Comparison of ENCODE assay signal across 7 cellular contexts in genomic region chr14:101884089-101884488, GRCh38.
DNase-seq lines count a peak whose midpoint lies in the region; ATAC-seq, FAIRE-seq and TF ChIP-seq lines count a peak whose summit lies in the region.
"Not testable (repeated sequence)": the region's sequence is repeated elsewhere in the genome, so short reads cannot be mapped to it uniquely, and the experiment has no call there.

No MANE protein-coding gene starts in this region.

- H3K36me3 Mint-ChIP-seq in CD4-positive, alpha-beta memory T cell: peaks cover 42 to 78% of the 10 kb centered on the region in 2 donors
- H3K36me3 Mint-ChIP-seq in activated CD8-positive, alpha-beta T cell treated with anti-CD3 and anti-CD28 coated beads, Interleukin-2, amount 10 ng/mL, durations not matched to agents 7 days and 5 days (ENCODE audit: low read depth): peaks cover 59% of the 10 kb centered on the region
- H3K36me3 Mint-ChIP-seq in activated naive CD4-positive, alpha-beta T cell treated with anti-CD3 and anti-CD28 coated beads for 36 hours (ENCODE audit: low read depth): peaks cover 44% of the 10 kb centered on the region
- H3K36me3 Mint-ChIP-seq in immature natural killer cell: peaks cover 13 to 51% (median 26%) of the 10 kb centered on the region in 3 donors
- not testable (repeated sequence) for H3K36me3 Mint-ChIP-seq in natural killer cell
- peaks cover 94% of the 10 kb centered on the region for H3K36me3 Mint-ChIP-seq in stimulated activated effector memory CD8-positive, alpha-beta T cell treated with anti-CD3 and anti-CD28 coated beads, Interleukin-12 subunit alpha, Interleukin-12 subunit beta, amount 100 ng/mL, for 72 hours

- not testable (repeated sequence) for H3K27ac ChIP-seq in CD4-positive, alpha-beta memory T cell (ENCODE audit: low read depth, low read length); K562 (ENCODE audit: extremely low read depth, low read depth, low read length)

- not testable (repeated sequence) for H2AFZ ChIP-seq in K562 (ENCODE audit: low read depth, low read length)

- peaks cover 80% of the 10 kb centered on the region for H3K36me3 ChIP-seq in CD4-positive, alpha-beta memory T cell (ENCODE audit: insufficient read depth, low read length)
- H3K36me3 ChIP-seq in K562 (ENCODE audit: control insufficient read depth, insufficient read depth, low read length): peaks cover 82% of the 10 kb centered on the region

- not testable (repeated sequence) for H3K9ac ChIP-seq in K562 (ENCODE audit: insufficient read depth in 1 of 2, low read depth in 2 of 2, low read length in 2 of 2)

- 95% methylated on average over 6 of the region's 6 CpGs for WGBS in K562 (ENCODE audit: insufficient coverage, low coverage, missing lambda C conversion rate)

- peaks cover 10 to 24% (median 18%) of the 10 kb centered on the region in 4 donors for H3K4me1 Mint-ChIP-seq in CD4-positive, alpha-beta memory T cell
- H3K4me1 Mint-ChIP-seq in activated CD8-positive, alpha-beta T cell treated with anti-CD3 and anti-CD28 coated beads, Interleukin-2, amount 10 ng/mL, durations not matched to agents 7 days and 5 days (ENCODE audit: low read depth): peaks cover 13% of the 10 kb centered on the region
- peaks cover 26% of the 10 kb centered on the region for H3K4me1 Mint-ChIP-seq in activated naive CD4-positive, alpha-beta T cell treated with anti-CD3 and anti-CD28 coated beads for 36 hours (ENCODE audit: low read depth)
- H3K4me1 Mint-ChIP-seq in immature natural killer cell: peaks cover 42 to 50% of the 10 kb centered on the region in 2 donors
- H3K4me1 Mint-ChIP-seq in natural killer cell: peaks cover 32 to 39% of the 10 kb centered on the region in 2 donors
- H3K4me1 Mint-ChIP-seq in stimulated activated effector memory CD8-positive, alpha-beta T cell treated with anti-CD3 and anti-CD28 coated beads, Interleukin-12 subunit alpha, Interleukin-12 subunit beta, amount 100 ng/mL, for 72 hours: peaks cover 36% of the 10 kb centered on the region

- POLR2A ChIA-PET in CD4-positive, alpha-beta memory T cell (lab: Charles Lee; ENCODE audit: partially characterized antibody): interaction anchor here (1.2 kb wide), 1 partner anchor 177 kb away, joined by 4 read pairs; no protein-coding TSS in a partner anchor
- POLR2A ChIA-PET in activated CD8-positive, alpha-beta T cell treated with anti-CD3 and anti-CD28 coated beads, Interleukin-2, amount 10 ng/mL, durations not matched to agents 7 days and 5 days (lab: Charles Lee): interaction anchor here (0.6 kb wide), 1 partner anchor 28 kb away, joined by 3 read pairs; no protein-coding TSS in a partner anchor
- POLR2A ChIA-PET in K562 (lab: Yijun Ruan, JAX): interaction anchor here (0.6 kb wide), 1 partner anchor 64 kb away, joined by 3 read pairs; no protein-coding TSS in a partner anchor

- ATAC-seq in activated CD8-positive, alpha-beta T cell treated with anti-CD3 and anti-CD28 coated beads, Interleukin-2, amount 10 ng/mL, durations not matched to agents 7 days and 5 days; K562; natural killer cell; stimulated activated effector memory CD8-positive, alpha-beta T cell treated with anti-CD3 and anti-CD28 coated beads, Interleukin-12 subunit alpha, Interleukin-12 subunit beta, amount 100 ng/mL, for 72 hours: not testable (repeated sequence)

- not testable (repeated sequence) for TF ChIP-seq POLR2A in K562 (conservative IDR thresholded peaks at IDR 0.05)

- not testable (repeated sequence) for H3K9me3 ChIP-seq in CD4-positive, alpha-beta memory T cell (ENCODE audit: control insufficient read depth in 1 of 2, low read length in 2 of 2); K562 (replicated peaks; ENCODE audit: control insufficient read depth, insufficient read depth, low read depth, low read length)

- H3K4me3 ChIP-seq in CD4-positive, alpha-beta memory T cell (ENCODE audit: low read length in 2 of 2); K562: not testable (repeated sequence)

- H3K79me2 ChIP-seq in K562 (ENCODE audit: control insufficient read depth, insufficient read depth, low read length): peaks cover 22% of the 10 kb centered on the region

- not testable (repeated sequence) for H3K9me1 ChIP-seq in K562 (ENCODE audit: control insufficient read depth, insufficient read depth, low read length)

- TF ChIP-seq CTCF in K562 (IDR thresholded peaks at IDR 0.05 in 2 of 3, conservative IDR thresholded peaks at IDR 0.05 in 1 of 3; ENCODE audit: insufficient read depth in 2 of 3, low read depth in 1 of 3, low read length in 3 of 3); natural killer cell (IDR thresholded peaks at IDR 0.05): not testable (repeated sequence)

- H3K9me3 Mint-ChIP-seq in CD4-positive, alpha-beta memory T cell; activated CD8-positive, alpha-beta T cell treated with anti-CD3 and anti-CD28 coated beads, Interleukin-2, amount 10 ng/mL, durations not matched to agents 7 days and 5 days (ENCODE audit: insufficient read depth); activated naive CD4-positive, alpha-beta T cell treated with anti-CD3 and anti-CD28 coated beads for 36 hours; immature natural killer cell; natural killer cell; stimulated activated effector memory CD8-positive, alpha-beta T cell treated with anti-CD3 and anti-CD28 coated beads, Interleukin-12 subunit alpha, Interleukin-12 subunit beta, amount 100 ng/mL, for 72 hours: not testable (repeated sequence)

- BruUV-seq in K562 (replicated peaks; lab: Mats Ljungman, UMichigan): not testable (repeated sequence)

- TF ChIP-seq EP300 in K562 (IDR thresholded peaks at IDR 0.05; ENCODE audit: low read length): not testable (repeated sequence)

- not testable (repeated sequence) for H3K4me2 ChIP-seq in K562 (ENCODE audit: insufficient read depth, low read length)

- H3K4me1 ChIP-seq in CD4-positive, alpha-beta memory T cell (ENCODE audit: insufficient read depth, low read length): peaks cover 16% of the 10 kb centered on the region
- peaks cover 0 to 11% of the 10 kb centered on the region in 2 experiments; a peak in 2 of 5 replicates for H3K4me1 ChIP-seq in K562 (replicated peaks in 1 of 2; ENCODE audit: control insufficient read depth in 2 of 2, insufficient read depth in 2 of 2, low read length in 2 of 2)

- CTCF ChIA-PET in CD4-positive, alpha-beta memory T cell (lab: Charles Lee; ENCODE audit: partially characterized antibody); K562 (lab: Yijun Ruan, JAX; ENCODE audit: low intra/inter-chr PET ratio): not testable (repeated sequence)
- CTCF ChIA-PET in activated CD8-positive, alpha-beta T cell treated with anti-CD3 and anti-CD28 coated beads, Interleukin-2, amount 10 ng/mL, durations not matched to agents 7 days and 5 days (lab: Charles Lee): interaction anchor here (1.7 kb wide), 1 partner anchor 177 kb away, joined by 3 read pairs; no protein-coding TSS in a partner anchor
- CTCF ChIA-PET in activated naive CD4-positive, alpha-beta T cell treated with anti-CD3 and anti-CD28 coated beads for 36 hours (lab: Charles Lee): interaction anchor here (1.1 kb wide), 1 partner anchor 8 kb away, joined by 3 read pairs; no protein-coding TSS in a partner anchor

- H3K27me3 Mint-ChIP-seq in CD4-positive, alpha-beta memory T cell; activated CD8-positive, alpha-beta T cell treated with anti-CD3 and anti-CD28 coated beads, Interleukin-2, amount 10 ng/mL, durations not matched to agents 7 days and 5 days (ENCODE audit: low read depth); activated naive CD4-positive, alpha-beta T cell treated with anti-CD3 and anti-CD28 coated beads for 36 hours (ENCODE audit: low read depth); immature natural killer cell (ENCODE audit: low read depth in 3 of 3); natural killer cell (ENCODE audit: low read depth in 2 of 2): not testable (repeated sequence)

- not testable (repeated sequence) for DNase-seq in CD4-positive, alpha-beta memory T cell; activated CD8-positive, alpha-beta T cell treated with anti-CD3 and anti-CD28 coated beads, Interleukin-2, amount 10 ng/mL, durations not matched to agents 7 days and 5 days; activated naive CD4-positive, alpha-beta T cell treated with anti-CD3 and anti-CD28 coated beads for 36 hours; K562 (ENCODE audit: extremely low read depth in 1 of 4, low spot score in 3 of 4); immature natural killer cell; natural killer cell; stimulated activated effector memory CD8-positive, alpha-beta T cell treated with anti-CD3 and anti-CD28 coated beads, Interleukin-12 subunit alpha, Interleukin-12 subunit beta, amount 100 ng/mL, for 72 hours (ENCODE audit: low spot score in 2 of 2)

- not testable (repeated sequence) for TF ChIP-seq RAD21 in K562 (CRISPR knock-in tag; conservative IDR thresholded peaks at IDR 0.05 in 1 of 2, IDR thresholded peaks at IDR 0.05 in 1 of 2)

- peak overlapping the region in 5 of 7 donors; percentile 22 to 68 (median 57) for H3K27ac Mint-ChIP-seq in CD4-positive, alpha-beta memory T cell
- H3K27ac Mint-ChIP-seq in activated CD8-positive, alpha-beta T cell treated with anti-CD3 and anti-CD28 coated beads, Interleukin-2, amount 10 ng/mL, durations not matched to agents 7 days and 5 days: peak overlapping the region; percentile 58
- H3K27ac Mint-ChIP-seq in activated naive CD4-positive, alpha-beta T cell treated with anti-CD3 and anti-CD28 coated beads for 36 hours: peak overlapping the region; percentile 57
- peak overlapping the region in 5 of 6 donors; percentile 23 to 69 (median 53) for H3K27ac Mint-ChIP-seq in immature natural killer cell
- H3K27ac Mint-ChIP-seq in natural killer cell: peak overlapping the region; percentile 64 to 93
- H3K27ac Mint-ChIP-seq in stimulated activated effector memory CD8-positive, alpha-beta T cell treated with anti-CD3 and anti-CD28 coated beads, Interleukin-12 subunit alpha, Interleukin-12 subunit beta, amount 100 ng/mL, for 72 hours: peak overlapping the region; percentile 82

- H4K20me1 ChIP-seq in K562 (replicated peaks; ENCODE audit: control insufficient read depth, insufficient read depth, low read length): not testable (repeated sequence)

- in situ Hi-C loops in K562 (cut with MboI): not testable (repeated sequence)

- FAIRE-seq in K562 (lab: Jason Lieb, UNC): not testable (repeated sequence)

- intact Hi-C loops in CD4-positive, alpha-beta memory T cell (cut with micrococcal nuclease); activated naive CD4-positive, alpha-beta T cell treated with anti-CD3 and anti-CD28 coated beads for 36 hours (cut with micrococcal nuclease); K562 (cut with micrococcal nuclease); natural killer cell (cut with micrococcal nuclease): not testable (repeated sequence)

- H3K4me3 Mint-ChIP-seq in CD4-positive, alpha-beta memory T cell; activated CD8-positive, alpha-beta T cell treated with anti-CD3 and anti-CD28 coated beads, Interleukin-2, amount 10 ng/mL, durations not matched to agents 7 days and 5 days; activated naive CD4-positive, alpha-beta T cell treated with anti-CD3 and anti-CD28 coated beads for 36 hours; immature natural killer cell; natural killer cell; stimulated activated effector memory CD8-positive, alpha-beta T cell treated with anti-CD3 and anti-CD28 coated beads, Interleukin-12 subunit alpha, Interleukin-12 subunit beta, amount 100 ng/mL, for 72 hours: not testable (repeated sequence)

- H3K27me3 ChIP-seq in CD4-positive, alpha-beta memory T cell (ENCODE audit: insufficient read depth, low read length); K562 (ENCODE audit: control insufficient read depth in 2 of 2, insufficient read depth in 2 of 2, low read length in 2 of 2): not testable (repeated sequence)
